Comparison of ENCODE assay signal across 8 cellular contexts in genomic region chr11:67505605-67506396, GRCh38. TPM values are rescaled to one million over a fixed set of nuclear protein-coding genes. Genes with fewer than 3 reads are reported as not detected.
DNase-seq lines count a peak whose midpoint lies in the region; TF ChIP-seq lines count a peak whose summit lies in the region.

No MANE protein-coding gene starts in this region.

- H3K4me2 ChIP-seq in osteoblast (ENCODE audit: insufficient read depth, low read length) = peak overlapping the region; percentile 85

- peak overlapping the region; percentile 84 for H3K27ac Mint-ChIP-seq in activated naive CD8-positive, alpha-beta T cell

- no peak for TF ChIP-seq POLR2A in NB4 (IDR thresholded peaks at IDR 0.05; ENCODE audit: extremely low read depth, insufficient read length)

- peak overlapping the region; percentile 44 for H2AFZ ChIP-seq in osteoblast (ENCODE audit: low read length)

- peak overlapping the region; percentile 73 for H3K27ac ChIP-seq in osteoblast (ENCODE audit: low read depth, low read length)
- H3K27ac ChIP-seq in temporal lobe (ENCODE audit: low read depth, low read length) = peak overlapping the region; percentile 91

- H3K4me3 ChIP-seq in NB4 (ENCODE audit: low read depth, low read length) (peak overlapping the region; percentile 57), osteoblast (ENCODE audit: insufficient read depth, low read length) (peak overlapping the region; percentile 76)

- peak overlapping the region; percentile 89 for H3K4me3 Mint-ChIP-seq in activated naive CD8-positive, alpha-beta T cell

- no peaks in the 10 kb centered on the region for H3K27me3 Mint-ChIP-seq in activated naive CD8-positive, alpha-beta T cell

- peaks cover 8% of the 10 kb centered on the region for H3K36me3 ChIP-seq in osteoblast (ENCODE audit: insufficient read depth, low read length)

- no peaks in the 10 kb centered on the region for H3K9me3 Mint-ChIP-seq in activated naive CD8-positive, alpha-beta T cell (ENCODE audit: low read depth)

- H3K79me2 ChIP-seq in osteoblast (ENCODE audit: insufficient read depth, low read length) = peaks cover 12% of the 10 kb centered on the region

- H3K27me3 ChIP-seq in osteoblast (ENCODE audit: insufficient read depth, low read length) = no peaks in the 10 kb centered on the region

- H4K20me1 ChIP-seq in osteoblast (ENCODE audit: insufficient read depth, low read length) = peaks cover 18% of the 10 kb centered on the region

- TF ChIP-seq CTCF in NB4 (IDR thresholded peaks at IDR 0.05; ENCODE audit: low read depth, low read length) = peak; percentile 96
- peak; percentile 92 for TF ChIP-seq CTCF in osteoblast (IDR thresholded peaks at IDR 0.05; ENCODE audit: extremely low read depth, low read depth, low read length)

- H3K4me1 Mint-ChIP-seq in activated naive CD8-positive, alpha-beta T cell (ENCODE audit: low read depth) = peaks cover 37% of the 10 kb centered on the region

- DNase-seq in NK-92 treated with Interleukin-12 subunit alpha and Interleukin-12 subunit beta, amount 100 ng/mL, for 24 hours (lab: John Stamatoyannopoulos, UW) = peak; percentile 69
- DNase-seq in NK-92 (lab: John Stamatoyannopoulos, UW; ENCODE audit: unreplicated experiment) (no peak), NB4 (ENCODE audit: low read depth) (peak; percentile 95), SKM-1 (lab: John Stamatoyannopoulos, UW; ENCODE audit: unreplicated experiment) (peak; percentile 56), glomerular visceral epithelial cell (ENCODE audit: extremely low spot score) (peak; percentile 98), osteoblast (ENCODE audit: insufficient read length, low spot score, missing footprints) (peak; percentile 99)

- H3K9me3 ChIP-seq in osteoblast (ENCODE audit: low read depth, low read length) = no peaks in the 10 kb centered on the region

- peaks cover 7% of the 10 kb centered on the region for H3K36me3 Mint-ChIP-seq in activated naive CD8-positive, alpha-beta T cell

- peaks cover 21% of the 10 kb centered on the region for H3K4me1 ChIP-seq in osteoblast (ENCODE audit: insufficient read depth, low read length)

RNA-seq across cellular contexts. Expression of gene PITPNM1, which starts 0.6 kb away (rescaled TPM):
- total RNA-seq in osteoblast = 13.3 and 14.1 TPM in 2 replicates
- total RNA-seq in temporal lobe = 35.7 TPM

RNA-seq across cellular contexts. Expression of gene CDK2AP2, which starts 2.2 kb away (rescaled TPM):
- total RNA-seq in osteoblast = 6.2 and 10.3 TPM in 2 replicates
- total RNA-seq in temporal lobe = 5.7 TPM

RNA-seq across cellular contexts. Expression of gene CABP2, which starts 17.4 kb away (rescaled TPM):
- total RNA-seq in osteoblast (not detected in 2 replicates), temporal lobe (not detected)

RNA-seq across cellular contexts. Expression of gene AIP, which starts 23.0 kb away (rescaled TPM):
- 64.2 and 71.3 TPM in 2 replicates for total RNA-seq in osteoblast
- 49.4 TPM for total RNA-seq in temporal lobe

RNA-seq across cellular contexts. Expression of gene TMEM134, which starts 36.8 kb away (rescaled TPM):
- total RNA-seq in osteoblast (15.6 and 29.3 TPM in 2 replicates), temporal lobe (9.8 TPM)
